In the genomic region with DNA sequence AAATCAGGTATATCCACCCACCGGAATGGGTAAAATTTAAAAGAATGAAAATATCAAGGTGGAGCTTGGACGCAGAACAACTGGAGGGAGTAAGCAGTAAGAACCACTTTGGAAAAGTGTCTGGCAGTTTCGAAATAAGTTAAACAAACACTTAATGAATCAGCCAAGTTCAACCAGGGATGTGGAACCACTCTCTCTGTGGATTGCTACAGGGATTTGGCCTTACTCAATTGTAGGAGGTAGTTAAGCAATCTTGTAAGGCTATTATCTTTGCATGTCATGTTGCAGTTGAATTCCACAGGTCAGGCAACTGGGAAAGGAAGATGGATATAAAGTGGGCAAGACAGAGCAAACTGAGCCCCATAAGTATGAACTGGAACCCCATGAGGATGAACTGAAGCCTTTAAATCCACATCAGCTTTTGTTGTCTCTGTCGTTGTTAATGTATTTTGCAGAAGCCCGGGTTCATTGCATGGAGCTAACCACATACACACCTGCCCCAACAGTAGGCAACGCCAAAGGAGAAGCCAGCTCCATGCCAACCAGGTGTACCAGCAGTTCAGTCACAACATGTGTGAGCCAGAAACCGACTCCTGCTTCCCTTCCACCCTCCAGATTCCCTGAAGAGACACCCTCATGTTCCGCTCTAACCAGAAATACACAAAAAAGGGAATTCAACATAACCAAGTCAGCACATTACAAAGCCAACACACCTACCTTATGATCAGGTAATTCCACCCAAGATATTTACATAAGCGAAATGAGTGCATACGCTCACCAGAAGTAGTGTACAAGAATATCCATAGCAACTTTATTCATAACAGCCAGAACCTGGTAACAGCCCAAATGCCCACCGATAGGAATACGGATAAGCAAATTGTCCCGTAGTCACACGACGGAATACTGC, we compare ENCODE assay signal across 1 cellular context.
TF ChIP-seq lines count a peak whose summit lies in the region.

No MANE protein-coding gene starts in this region.

TF ChIP-seq in A549, 52 proteins besides CTCF, POLR2A, EP300 and RAD21 (continued from another document):
- TF ChIP-seq, protein P1, sequence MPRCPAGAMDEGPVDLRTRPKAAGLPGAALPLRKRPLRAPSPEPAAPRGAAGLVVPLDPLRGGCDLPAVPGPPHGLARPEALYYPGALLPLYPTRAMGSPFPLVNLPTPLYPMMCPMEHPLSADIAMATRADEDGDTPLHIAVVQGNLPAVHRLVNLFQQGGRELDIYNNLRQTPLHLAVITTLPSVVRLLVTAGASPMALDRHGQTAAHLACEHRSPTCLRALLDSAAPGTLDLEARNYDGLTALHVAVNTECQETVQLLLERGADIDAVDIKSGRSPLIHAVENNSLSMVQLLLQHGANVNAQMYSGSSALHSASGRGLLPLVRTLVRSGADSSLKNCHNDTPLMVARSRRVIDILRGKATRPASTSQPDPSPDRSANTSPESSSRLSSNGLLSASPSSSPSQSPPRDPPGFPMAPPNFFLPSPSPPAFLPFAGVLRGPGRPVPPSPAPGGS (IDR thresholded peaks at IDR 0.05) = peak; percentile 91; the same call in 2 of the 3 replicates
- no peak for TF ChIP-seq ZNF302 (CRISPR knock-in tag; IDR thresholded peaks at IDR 0.05)
- TF ChIP-seq, protein P2, sequence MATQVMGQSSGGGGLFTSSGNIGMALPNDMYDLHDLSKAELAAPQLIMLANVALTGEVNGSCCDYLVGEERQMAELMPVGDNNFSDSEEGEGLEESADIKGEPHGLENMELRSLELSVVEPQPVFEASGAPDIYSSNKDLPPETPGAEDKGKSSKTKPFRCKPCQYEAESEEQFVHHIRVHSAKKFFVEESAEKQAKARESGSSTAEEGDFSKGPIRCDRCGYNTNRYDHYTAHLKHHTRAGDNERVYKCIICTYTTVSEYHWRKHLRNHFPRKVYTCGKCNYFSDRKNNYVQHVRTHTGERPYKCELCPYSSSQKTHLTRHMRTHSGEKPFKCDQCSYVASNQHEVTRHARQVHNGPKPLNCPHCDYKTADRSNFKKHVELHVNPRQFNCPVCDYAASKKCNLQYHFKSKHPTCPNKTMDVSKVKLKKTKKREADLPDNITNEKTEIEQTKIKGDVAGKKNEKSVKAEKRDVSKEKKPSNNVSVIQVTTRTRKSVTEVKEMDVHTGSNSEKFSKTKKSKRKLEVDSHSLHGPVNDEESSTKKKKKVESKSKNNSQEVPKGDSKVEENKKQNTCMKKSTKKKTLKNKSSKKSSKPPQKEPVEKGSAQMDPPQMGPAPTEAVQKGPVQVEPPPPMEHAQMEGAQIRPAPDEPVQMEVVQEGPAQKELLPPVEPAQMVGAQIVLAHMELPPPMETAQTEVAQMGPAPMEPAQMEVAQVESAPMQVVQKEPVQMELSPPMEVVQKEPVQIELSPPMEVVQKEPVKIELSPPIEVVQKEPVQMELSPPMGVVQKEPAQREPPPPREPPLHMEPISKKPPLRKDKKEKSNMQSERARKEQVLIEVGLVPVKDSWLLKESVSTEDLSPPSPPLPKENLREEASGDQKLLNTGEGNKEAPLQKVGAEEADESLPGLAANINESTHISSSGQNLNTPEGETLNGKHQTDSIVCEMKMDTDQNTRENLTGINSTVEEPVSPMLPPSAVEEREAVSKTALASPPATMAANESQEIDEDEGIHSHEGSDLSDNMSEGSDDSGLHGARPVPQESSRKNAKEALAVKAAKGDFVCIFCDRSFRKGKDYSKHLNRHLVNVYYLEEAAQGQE (IDR thresholded peaks at IDR 0.05) = no peak
- no peak for TF ChIP-seq CHD2 (IDR thresholded peaks at IDR 0.05; ENCODE audit: low read length, partially characterized antibody)
- peak; percentile 85 for TF ChIP-seq GATA3 (IDR thresholded peaks at IDR 0.05; ENCODE audit: borderline replicate concordance)
- TF ChIP-seq HDAC2 (IDR thresholded peaks at IDR 0.05) = no peak
- TF ChIP-seq HOXA7 (CRISPR knock-in tag; IDR thresholded peaks at IDR 0.05) = no peak
- TF ChIP-seq CBX8 (IDR thresholded peaks at IDR 0.05) = no peak
- TF ChIP-seq RNF2 (IDR thresholded peaks at IDR 0.05; ENCODE audit: borderline replicate concordance, low read depth) = no peak
- no peak for TF ChIP-seq ESRRA (IDR thresholded peaks at IDR 0.05; ENCODE audit: borderline replicate concordance, low read length)
- peak; percentile 90 to 92 for TF ChIP-seq JUN (IDR thresholded peaks at IDR 0.05)
- TF ChIP-seq JUNB (IDR thresholded peaks at IDR 0.05) = peak; percentile 87
- TF ChIP-seq NFE2L2 (conservative IDR thresholded peaks at IDR 0.05; ENCODE audit: low read length) = no peak
- no peak for TF ChIP-seq ZC3H11A (IDR thresholded peaks at IDR 0.05)
- TF ChIP-seq NPAS2 (CRISPR knock-in tag; IDR thresholded peaks at IDR 0.05; ENCODE audit: borderline replicate concordance) = no peak
- TF ChIP-seq EHF (CRISPR knock-in tag; IDR thresholded peaks at IDR 0.05) = no peak
- TF ChIP-seq FOSL2 (IDR thresholded peaks at IDR 0.05) = peak; percentile 86
- peak; percentile 91 for TF ChIP-seq FOSL2 (CRISPR knock-in tag; IDR thresholded peaks at IDR 0.05)
- no peak for TF ChIP-seq ZFP36 (IDR thresholded peaks at IDR 0.05; ENCODE audit: borderline replicate concordance, partially characterized antibody)
- peak; percentile 1 for TF ChIP-seq MAFK (IDR thresholded peaks at IDR 0.05; ENCODE audit: partially characterized antibody)
- TF ChIP-seq, protein P3, sequence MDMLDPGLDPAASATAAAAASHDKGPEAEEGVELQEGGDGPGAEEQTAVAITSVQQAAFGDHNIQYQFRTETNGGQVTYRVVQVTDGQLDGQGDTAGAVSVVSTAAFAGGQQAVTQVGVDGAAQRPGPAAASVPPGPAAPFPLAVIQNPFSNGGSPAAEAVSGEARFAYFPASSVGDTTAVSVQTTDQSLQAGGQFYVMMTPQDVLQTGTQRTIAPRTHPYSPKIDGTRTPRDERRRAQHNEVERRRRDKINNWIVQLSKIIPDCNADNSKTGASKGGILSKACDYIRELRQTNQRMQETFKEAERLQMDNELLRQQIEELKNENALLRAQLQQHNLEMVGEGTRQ (IDR thresholded peaks at IDR 0.05) = no peak
- peak; percentile 100 for TF ChIP-seq CEBPB (IDR thresholded peaks at IDR 0.05)
- no peak for TF ChIP-seq CBX2 (IDR thresholded peaks at IDR 0.05; ENCODE audit: borderline replicate concordance, low read depth)
- TF ChIP-seq TFCP2L1 (CRISPR knock-in tag; IDR thresholded peaks at IDR 0.05) = no peak
- no peak for TF ChIP-seq NR3C1 (IDR thresholded peaks at IDR 0.05)
- no peak; the same call in 1 of the 2 replicates for TF ChIP-seq HOXB13 (CRISPR knock-in tag; IDR thresholded peaks at IDR 0.05; ENCODE audit: low read depth)
- TF ChIP-seq, protein P4, sequence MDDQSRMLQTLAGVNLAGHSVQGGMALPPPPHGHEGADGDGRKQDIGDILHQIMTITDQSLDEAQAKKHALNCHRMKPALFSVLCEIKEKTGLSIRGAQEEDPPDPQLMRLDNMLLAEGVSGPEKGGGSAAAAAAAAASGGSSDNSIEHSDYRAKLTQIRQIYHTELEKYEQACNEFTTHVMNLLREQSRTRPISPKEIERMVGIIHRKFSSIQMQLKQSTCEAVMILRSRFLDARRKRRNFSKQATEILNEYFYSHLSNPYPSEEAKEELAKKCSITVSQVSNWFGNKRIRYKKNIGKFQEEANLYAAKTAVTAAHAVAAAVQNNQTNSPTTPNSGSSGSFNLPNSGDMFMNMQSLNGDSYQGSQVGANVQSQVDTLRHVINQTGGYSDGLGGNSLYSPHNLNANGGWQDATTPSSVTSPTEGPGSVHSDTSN (IDR thresholded peaks at IDR 0.05) = no peak
- no peak for TF ChIP-seq KDM1A (IDR thresholded peaks at IDR 0.05; ENCODE audit: low read depth)
- TF ChIP-seq, protein P5, sequence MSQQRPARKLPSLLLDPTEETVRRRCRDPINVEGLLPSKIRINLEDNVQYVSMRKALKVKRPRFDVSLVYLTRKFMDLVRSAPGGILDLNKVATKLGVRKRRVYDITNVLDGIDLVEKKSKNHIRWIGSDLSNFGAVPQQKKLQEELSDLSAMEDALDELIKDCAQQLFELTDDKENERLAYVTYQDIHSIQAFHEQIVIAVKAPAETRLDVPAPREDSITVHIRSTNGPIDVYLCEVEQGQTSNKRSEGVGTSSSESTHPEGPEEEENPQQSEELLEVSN (IDR thresholded peaks at IDR 0.05; ENCODE audit: borderline replicate concordance, low read depth) = no peak
- no peak for TF ChIP-seq MAZ (IDR thresholded peaks at IDR 0.05; ENCODE audit: borderline replicate concordance, low read depth, low read length)
- no peak for TF ChIP-seq MYC (IDR thresholded peaks at IDR 0.05; ENCODE audit: borderline replicate concordance, low read length)
- no peak; the same call in 1 of the 2 replicates for TF ChIP-seq RARB (CRISPR knock-in tag; IDR thresholded peaks at IDR 0.05)
- TF ChIP-seq PHF8 (IDR thresholded peaks at IDR 0.05; ENCODE audit: borderline replicate concordance, low read depth) = no peak
- no peak for TF ChIP-seq RFX5 (IDR thresholded peaks at IDR 0.05)
- no peak for TF ChIP-seq FOXS1 (CRISPR knock-in tag; IDR thresholded peaks at IDR 0.05)
- TF ChIP-seq POLR2AphosphoS2 (conservative IDR thresholded peaks at IDR 0.05; ENCODE audit: low read length) = no peak
- TF ChIP-seq, protein P6, sequence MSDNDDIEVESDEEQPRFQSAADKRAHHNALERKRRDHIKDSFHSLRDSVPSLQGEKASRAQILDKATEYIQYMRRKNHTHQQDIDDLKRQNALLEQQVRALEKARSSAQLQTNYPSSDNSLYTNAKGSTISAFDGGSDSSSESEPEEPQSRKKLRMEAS (IDR thresholded peaks at IDR 0.05) = peak; percentile 61
- TF ChIP-seq, protein P7, sequence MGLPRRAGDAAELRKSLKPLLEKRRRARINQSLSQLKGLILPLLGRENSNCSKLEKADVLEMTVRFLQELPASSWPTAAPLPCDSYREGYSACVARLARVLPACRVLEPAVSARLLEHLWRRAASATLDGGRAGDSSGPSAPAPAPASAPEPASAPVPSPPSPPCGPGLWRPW (IDR thresholded peaks at IDR 0.05) = peak; percentile 100
- TF ChIP-seq, protein P8, sequence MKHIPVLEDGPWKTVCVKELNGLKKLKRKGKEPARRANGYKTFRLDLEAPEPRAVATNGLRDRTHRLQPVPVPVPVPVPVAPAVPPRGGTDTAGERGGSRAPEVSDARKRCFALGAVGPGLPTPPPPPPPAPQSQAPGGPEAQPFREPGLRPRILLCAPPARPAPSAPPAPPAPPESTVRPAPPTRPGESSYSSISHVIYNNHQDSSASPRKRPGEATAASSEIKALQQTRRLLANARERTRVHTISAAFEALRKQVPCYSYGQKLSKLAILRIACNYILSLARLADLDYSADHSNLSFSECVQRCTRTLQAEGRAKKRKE (CRISPR knock-in tag; IDR thresholded peaks at IDR 0.05; ENCODE audit: low read depth) = 0 out of 2 replicates have a peak, but pooled peaks have one; percentile 33
- no peak for TF ChIP-seq HEYL (CRISPR knock-in tag; IDR thresholded peaks at IDR 0.05)
- TF ChIP-seq EHMT2 (IDR thresholded peaks at IDR 0.05; ENCODE audit: low read depth) = no peak
- no peak for TF ChIP-seq FOSB (CRISPR knock-in tag; IDR thresholded peaks at IDR 0.05)
- TF ChIP-seq RCOR1 (IDR thresholded peaks at IDR 0.05; ENCODE audit: low read depth, low read length) = no peak
- TF ChIP-seq KDM5A (IDR thresholded peaks at IDR 0.05) = no peak
- TF ChIP-seq, protein P9, sequence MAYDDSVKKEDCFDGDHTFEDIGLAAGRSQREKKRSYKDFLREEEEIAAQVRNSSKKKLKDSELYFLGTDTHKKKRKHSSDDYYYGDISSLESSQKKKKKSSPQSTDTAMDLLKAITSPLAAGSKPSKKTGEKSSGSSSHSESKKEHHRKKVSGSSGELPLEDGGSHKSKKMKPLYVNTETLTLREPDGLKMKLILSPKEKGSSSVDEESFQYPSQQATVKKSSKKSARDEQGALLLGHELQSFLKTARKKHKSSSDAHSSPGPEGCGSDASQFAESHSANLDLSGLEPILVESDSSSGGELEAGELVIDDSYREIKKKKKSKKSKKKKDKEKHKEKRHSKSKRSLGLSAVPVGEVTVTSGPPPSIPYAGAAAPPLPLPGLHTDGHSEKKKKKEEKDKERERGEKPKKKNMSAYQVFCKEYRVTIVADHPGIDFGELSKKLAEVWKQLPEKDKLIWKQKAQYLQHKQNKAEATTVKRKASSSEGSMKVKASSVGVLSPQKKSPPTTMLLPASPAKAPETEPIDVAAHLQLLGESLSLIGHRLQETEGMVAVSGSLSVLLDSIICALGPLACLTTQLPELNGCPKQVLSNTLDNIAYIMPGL (CRISPR knock-in tag; IDR thresholded peaks at IDR 0.05; ENCODE audit: borderline replicate concordance) = no peak
